Comparison of ENCODE assay signal across 1 cellular context in the genomic region with DNA sequence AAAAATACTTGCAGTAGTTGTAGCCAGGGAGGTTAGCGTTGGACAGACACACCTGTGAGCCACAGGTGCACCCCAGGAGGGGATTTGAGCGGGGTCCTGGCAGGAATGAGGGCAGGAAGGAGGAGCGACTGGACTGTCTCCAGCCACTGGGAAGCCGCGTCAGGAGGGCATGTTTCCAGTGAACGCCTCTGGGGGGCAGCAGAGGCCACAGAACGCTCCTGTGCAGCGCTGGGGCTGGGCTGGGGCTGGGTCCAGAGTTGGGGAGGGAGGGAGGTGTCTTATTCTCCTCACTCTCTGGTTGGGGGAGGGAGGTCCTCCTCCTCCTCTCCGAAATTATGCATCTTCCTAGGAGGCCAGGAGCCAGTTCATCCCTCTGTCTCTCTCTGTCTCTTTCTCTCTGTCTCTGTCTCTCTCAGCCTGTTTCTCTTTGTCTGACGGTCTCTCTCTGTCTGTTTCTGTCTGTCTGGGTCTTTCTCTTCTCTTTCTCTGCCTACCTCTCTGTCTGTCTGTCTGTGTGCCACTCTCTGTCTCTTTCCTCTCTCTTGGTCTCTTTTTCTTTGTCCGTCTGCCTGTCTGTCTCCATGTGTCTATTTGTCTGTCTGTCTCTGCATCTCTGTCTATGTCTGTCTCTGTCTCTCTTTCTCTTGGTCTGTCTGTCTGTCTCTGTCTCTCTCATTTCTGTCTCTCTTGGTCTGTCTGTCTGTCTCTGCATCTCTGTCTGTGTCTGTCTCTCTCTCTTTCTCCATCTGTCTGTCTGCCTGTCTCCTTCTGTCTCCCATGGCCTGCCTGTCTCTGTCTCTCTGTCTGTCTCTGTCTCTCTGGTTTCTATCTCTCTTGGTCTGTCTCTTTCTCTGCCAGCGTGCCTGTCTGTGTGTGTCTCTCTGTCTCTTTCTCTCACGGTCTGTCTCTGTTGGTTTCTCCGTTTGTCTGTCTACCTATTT.
A peak's percentile ranks its signal among the peaks of the same experiment; 100 is the strongest.
TF ChIP-seq lines count a peak whose summit lies in the region.

No MANE protein-coding gene starts in this region.

TF ChIP-seq in HepG2, 621 proteins besides CTCF, POLR2A, EP300 and RAD21 (continued from another document and continues in another):
- TF ChIP-seq IKZF4 (CRISPR knock-in tag; IDR thresholded peaks at IDR 0.05; ENCODE audit: borderline replicate concordance, low read depth, not compliant biosample characterization) (no peak), TP53 (CRISPR knock-in tag; conservative IDR thresholded peaks at IDR 0.05) (no peak), ZSCAN20 (CRISPR knock-in tag; IDR thresholded peaks at IDR 0.05; ENCODE audit: borderline replicate concordance) (no peak), ZNF496 (CRISPR knock-in tag; IDR thresholded peaks at IDR 0.05; ENCODE audit: insufficient replicate concordance) (no peak), TBP (CRISPR knock-in tag; IDR thresholded peaks at IDR 0.05) (no peak), TEAD3 (CRISPR knock-in tag; optimal IDR thresholded peaks at IDR 0.05; ENCODE audit: borderline replicate concordance) (no peak), SOX6 (IDR thresholded peaks at IDR 0.05) (no peak), SOX6 (CRISPR knock-in tag; IDR thresholded peaks at IDR 0.05) (0 out of 2 replicates have a peak, but pooled peaks have one; percentile 19), FOXA1 (IDR thresholded peaks at IDR 0.05) (no peak), FOXA1 (CRISPR knock-in tag; IDR thresholded peaks at IDR 0.05) (no peak), NR2F6 (IDR thresholded peaks at IDR 0.05) (no peak), NR2F6 (CRISPR knock-in tag; IDR thresholded peaks at IDR 0.05) (0 out of 2 replicates have a peak, but pooled peaks have one; percentile 15), YY1 (IDR thresholded peaks at IDR 0.05; ENCODE audit: insufficient read depth, insufficient replicate concordance, low read depth, low read length) (no peak), TCF7L2 (IDR thresholded peaks at IDR 0.05; ENCODE audit: low read depth, low read length) (no peak), ZNF180 (CRISPR knock-in tag; IDR thresholded peaks at IDR 0.05; ENCODE audit: borderline replicate concordance, low read depth) (no peak), DNMT3B (CRISPR knock-in tag; conservative IDR thresholded peaks at IDR 0.05) (no peak), ELF3 (CRISPR knock-in tag; IDR thresholded peaks at IDR 0.05) (no peak), WIZ (CRISPR knock-in tag; IDR thresholded peaks at IDR 0.05) (no peak), PHB2 (IDR thresholded peaks at IDR 0.05; ENCODE audit: partially characterized antibody) (no peak), ZNF10 (CRISPR knock-in tag; IDR thresholded peaks at IDR 0.05; ENCODE audit: borderline replicate concordance, low read depth) (no peak), TCF7 (IDR thresholded peaks at IDR 0.05; ENCODE audit: low read depth) (no peak), HDAC1 (CRISPR knock-in tag; IDR thresholded peaks at IDR 0.05) (no peak), ZNF546 (CRISPR knock-in tag; conservative IDR thresholded peaks at IDR 0.05) (no peak), ZNF7 (CRISPR knock-in tag; IDR thresholded peaks at IDR 0.05) (no peak), ZNF556 (CRISPR knock-in tag; IDR thresholded peaks at IDR 0.05; ENCODE audit: borderline replicate concordance) (no peak), CEBPB (IDR thresholded peaks at IDR 0.05; ENCODE audit: borderline replicate concordance, low read depth, low read length) (no peak), ZNF329 (CRISPR knock-in tag; IDR thresholded peaks at IDR 0.05; ENCODE audit: low read depth) (no peak), NFYB (CRISPR knock-in tag; IDR thresholded peaks at IDR 0.05) (no peak), NR2F1 (CRISPR knock-in tag; IDR thresholded peaks at IDR 0.05) (no peak), JUN (CRISPR knock-in tag; IDR thresholded peaks at IDR 0.05) (no peak)
- TF ChIP-seq, protein P1, sequence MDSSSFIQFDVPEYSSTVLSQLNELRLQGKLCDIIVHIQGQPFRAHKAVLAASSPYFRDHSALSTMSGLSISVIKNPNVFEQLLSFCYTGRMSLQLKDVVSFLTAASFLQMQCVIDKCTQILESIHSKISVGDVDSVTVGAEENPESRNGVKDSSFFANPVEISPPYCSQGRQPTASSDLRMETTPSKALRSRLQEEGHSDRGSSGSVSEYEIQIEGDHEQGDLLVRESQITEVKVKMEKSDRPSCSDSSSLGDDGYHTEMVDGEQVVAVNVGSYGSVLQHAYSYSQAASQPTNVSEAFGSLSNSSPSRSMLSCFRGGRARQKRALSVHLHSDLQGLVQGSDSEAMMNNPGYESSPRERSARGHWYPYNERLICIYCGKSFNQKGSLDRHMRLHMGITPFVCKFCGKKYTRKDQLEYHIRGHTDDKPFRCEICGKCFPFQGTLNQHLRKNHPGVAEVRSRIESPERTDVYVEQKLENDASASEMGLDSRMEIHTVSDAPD (CRISPR knock-in tag; IDR thresholded peaks at IDR 0.05): no peak
- TF ChIP-seq, protein P2, sequence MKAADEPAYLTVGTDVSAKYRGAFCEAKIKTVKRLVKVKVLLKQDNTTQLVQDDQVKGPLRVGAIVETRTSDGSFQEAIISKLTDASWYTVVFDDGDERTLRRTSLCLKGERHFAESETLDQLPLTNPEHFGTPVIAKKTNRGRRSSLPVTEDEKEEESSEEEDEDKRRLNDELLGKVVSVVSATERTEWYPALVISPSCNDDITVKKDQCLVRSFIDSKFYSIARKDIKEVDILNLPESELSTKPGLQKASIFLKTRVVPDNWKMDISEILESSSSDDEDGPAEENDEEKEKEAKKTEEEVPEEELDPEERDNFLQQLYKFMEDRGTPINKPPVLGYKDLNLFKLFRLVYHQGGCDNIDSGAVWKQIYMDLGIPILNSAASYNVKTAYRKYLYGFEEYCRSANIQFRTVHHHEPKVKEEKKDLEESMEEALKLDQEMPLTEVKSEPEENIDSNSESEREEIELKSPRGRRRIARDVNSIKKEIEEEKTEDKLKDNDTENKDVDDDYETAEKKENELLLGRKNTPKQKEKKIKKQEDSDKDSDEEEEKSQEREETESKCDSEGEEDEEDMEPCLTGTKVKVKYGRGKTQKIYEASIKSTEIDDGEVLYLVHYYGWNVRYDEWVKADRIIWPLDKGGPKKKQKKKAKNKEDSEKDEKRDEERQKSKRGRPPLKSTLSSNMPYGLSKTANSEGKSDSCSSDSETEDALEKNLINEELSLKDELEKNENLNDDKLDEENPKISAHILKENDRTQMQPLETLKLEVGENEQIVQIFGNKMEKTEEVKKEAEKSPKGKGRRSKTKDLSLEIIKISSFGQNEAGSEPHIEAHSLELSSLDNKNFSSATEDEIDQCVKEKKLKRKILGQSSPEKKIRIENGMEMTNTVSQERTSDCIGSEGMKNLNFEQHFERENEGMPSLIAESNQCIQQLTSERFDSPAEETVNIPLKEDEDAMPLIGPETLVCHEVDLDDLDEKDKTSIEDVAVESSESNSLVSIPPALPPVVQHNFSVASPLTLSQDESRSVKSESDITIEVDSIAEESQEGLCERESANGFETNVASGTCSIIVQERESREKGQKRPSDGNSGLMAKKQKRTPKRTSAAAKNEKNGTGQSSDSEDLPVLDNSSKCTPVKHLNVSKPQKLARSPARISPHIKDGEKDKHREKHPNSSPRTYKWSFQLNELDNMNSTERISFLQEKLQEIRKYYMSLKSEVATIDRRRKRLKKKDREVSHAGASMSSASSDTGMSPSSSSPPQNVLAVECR (CRISPR knock-in tag; IDR thresholded peaks at IDR 0.05; ENCODE audit: borderline replicate concordance): no peak
- TF ChIP-seq, protein P3, sequence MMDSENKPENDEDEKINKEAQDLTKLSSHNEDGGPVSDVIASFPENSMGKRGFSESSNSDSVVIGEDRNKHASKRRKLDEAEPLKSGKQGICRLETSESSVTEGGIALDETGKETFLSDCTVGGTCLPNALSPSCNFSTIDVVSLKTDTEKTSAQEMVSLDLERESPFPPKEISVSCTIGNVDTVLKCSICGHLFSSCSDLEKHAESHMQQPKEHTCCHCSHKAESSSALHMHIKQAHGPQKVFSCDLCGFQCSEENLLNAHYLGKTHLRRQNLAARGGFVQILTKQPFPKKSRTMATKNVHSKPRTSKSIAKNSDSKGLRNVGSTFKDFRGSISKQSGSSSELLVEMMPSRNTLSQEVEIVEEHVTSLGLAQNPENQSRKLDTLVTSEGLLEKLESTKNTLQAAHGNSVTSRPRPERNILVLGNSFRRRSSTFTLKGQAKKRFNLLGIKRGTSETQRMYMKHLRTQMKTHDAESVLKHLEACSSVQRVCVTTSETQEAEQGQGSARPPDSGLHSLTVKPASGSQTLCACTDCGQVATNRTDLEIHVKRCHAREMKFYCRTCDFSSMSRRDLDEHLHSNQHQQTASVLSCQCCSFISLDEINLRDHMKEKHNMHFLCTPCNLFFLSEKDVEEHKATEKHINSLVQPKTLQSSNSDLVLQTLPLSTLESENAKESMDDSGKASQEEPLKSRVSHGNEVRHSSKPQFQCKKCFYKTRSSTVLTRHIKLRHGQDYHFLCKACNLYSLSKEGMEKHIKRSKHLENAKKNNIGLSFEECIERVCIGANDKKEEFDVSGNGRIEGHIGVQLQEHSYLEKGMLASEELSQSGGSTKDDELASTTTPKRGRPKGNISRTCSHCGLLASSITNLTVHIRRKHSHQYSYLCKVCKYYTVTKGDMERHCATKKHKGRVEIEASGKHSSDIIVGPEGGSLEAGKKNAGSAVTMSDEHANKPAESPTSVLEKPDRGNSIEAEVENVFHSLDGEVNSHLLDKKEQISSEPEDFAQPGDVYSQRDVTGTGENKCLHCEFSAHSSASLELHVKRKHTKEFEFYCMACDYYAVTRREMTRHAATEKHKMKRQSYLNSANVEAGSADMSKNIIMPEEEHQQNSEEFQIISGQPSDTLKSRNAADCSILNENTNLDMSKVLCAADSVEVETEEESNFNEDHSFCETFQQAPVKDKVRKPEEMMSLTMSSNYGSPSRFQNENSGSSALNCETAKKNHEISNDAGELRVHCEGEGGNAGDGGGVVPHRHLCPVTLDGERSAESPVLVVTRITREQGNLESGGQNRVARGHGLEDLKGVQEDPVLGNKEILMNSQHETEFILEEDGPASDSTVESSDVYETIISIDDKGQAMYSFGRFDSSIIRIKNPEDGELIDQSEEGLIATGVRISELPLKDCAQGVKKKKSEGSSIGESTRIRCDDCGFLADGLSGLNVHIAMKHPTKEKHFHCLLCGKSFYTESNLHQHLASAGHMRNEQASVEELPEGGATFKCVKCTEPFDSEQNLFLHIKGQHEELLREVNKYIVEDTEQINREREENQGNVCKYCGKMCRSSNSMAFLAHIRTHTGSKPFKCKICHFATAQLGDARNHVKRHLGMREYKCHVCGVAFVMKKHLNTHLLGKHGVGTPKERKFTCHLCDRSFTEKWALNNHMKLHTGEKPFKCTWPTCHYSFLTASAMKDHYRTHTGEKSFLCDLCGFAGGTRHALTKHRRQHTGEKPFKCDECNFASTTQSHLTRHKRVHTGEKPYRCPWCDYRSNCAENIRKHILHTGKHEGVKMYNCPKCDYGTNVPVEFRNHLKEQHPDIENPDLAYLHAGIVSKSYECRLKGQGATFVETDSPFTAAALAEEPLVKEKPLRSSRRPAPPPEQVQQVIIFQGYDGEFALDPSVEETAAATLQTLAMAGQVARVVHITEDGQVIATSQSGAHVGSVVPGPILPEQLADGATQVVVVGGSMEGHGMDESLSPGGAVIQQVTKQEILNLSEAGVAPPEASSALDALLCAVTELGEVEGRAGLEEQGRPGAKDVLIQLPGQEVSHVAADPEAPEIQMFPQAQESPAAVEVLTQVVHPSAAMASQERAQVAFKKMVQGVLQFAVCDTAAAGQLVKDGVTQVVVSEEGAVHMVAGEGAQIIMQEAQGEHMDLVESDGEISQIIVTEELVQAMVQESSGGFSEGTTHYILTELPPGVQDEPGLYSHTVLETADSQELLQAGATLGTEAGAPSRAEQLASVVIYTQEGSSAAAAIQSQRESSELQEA (CRISPR knock-in tag; IDR thresholded peaks at IDR 0.05; ENCODE audit: not compliant biosample characterization): no peak
- TF ChIP-seq, protein P4, sequence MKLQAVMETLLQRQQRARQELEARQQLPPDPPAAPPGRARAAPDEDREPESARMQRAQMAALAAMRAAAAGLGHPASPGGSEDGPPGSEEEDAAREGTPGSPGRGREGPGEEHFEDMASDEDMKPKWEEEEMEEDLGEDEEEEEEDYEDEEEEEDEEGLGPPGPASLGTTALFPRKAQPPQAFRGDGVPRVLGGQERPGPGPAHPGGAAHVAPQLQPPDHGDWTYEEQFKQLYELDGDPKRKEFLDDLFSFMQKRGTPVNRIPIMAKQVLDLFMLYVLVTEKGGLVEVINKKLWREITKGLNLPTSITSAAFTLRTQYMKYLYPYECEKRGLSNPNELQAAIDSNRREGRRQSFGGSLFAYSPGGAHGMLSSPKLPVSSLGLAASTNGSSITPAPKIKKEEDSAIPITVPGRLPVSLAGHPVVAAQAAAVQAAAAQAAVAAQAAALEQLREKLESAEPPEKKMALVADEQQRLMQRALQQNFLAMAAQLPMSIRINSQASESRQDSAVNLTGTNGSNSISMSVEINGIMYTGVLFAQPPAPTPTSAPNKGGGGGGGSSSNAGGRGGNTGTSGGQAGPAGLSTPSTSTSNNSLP (IDR thresholded peaks at IDR 0.05; ENCODE audit: low read depth, low read length): no peak
- TF ChIP-seq, protein P5, sequence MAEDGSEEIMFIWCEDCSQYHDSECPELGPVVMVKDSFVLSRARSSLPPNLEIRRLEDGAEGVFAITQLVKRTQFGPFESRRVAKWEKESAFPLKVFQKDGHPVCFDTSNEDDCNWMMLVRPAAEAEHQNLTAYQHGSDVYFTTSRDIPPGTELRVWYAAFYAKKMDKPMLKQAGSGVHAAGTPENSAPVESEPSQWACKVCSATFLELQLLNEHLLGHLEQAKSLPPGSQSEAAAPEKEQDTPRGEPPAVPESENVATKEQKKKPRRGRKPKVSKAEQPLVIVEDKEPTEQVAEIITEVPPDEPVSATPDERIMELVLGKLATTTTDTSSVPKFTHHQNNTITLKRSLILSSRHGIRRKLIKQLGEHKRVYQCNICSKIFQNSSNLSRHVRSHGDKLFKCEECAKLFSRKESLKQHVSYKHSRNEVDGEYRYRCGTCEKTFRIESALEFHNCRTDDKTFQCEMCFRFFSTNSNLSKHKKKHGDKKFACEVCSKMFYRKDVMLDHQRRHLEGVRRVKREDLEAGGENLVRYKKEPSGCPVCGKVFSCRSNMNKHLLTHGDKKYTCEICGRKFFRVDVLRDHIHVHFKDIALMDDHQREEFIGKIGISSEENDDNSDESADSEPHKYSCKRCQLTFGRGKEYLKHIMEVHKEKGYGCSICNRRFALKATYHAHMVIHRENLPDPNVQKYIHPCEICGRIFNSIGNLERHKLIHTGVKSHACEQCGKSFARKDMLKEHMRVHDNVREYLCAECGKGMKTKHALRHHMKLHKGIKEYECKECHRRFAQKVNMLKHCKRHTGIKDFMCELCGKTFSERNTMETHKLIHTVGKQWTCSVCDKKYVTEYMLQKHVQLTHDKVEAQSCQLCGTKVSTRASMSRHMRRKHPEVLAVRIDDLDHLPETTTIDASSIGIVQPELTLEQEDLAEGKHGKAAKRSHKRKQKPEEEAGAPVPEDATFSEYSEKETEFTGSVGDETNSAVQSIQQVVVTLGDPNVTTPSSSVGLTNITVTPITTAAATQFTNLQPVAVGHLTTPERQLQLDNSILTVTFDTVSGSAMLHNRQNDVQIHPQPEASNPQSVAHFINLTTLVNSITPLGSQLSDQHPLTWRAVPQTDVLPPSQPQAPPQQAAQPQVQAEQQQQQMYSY (CRISPR knock-in tag; IDR thresholded peaks at IDR 0.05): no peak
- TF ChIP-seq, protein P6, sequence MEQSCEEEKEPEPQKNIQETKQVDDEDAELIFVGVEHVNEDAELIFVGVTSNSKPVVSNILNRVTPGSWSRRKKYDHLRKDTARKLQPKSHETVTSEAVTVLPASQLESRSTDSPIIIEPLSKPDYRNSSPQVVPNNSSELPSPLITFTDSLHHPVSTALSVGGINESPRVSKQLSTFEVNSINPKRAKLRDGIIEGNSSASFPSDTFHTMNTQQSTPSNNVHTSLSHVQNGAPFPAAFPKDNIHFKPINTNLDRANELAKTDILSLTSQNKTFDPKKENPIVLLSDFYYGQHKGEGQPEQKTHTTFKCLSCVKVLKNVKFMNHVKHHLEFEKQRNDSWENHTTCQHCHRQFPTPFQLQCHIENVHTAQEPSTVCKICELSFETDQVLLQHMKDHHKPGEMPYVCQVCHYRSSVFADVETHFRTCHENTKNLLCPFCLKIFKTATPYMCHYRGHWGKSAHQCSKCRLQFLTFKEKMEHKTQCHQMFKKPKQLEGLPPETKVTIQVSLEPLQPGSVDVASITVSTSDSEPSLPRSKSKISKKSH (CRISPR knock-in tag; IDR thresholded peaks at IDR 0.05; ENCODE audit: borderline replicate concordance): no peak
